ENCODE assay signal across 18 cellular contexts in genomic region chr6:30910473-30910872, GRCh38. TPM values are rescaled to one million over a fixed set of nuclear protein-coding genes. Genes with fewer than 3 reads are reported as not detected.
"Had no signal": no experiment of that assay in that cellular context is flagged by ENCODE, and none has a peak within 500 bp of the region (broad histone marks: within the 10 kb centered on the region; RNA-seq: fewer than 3 reads in every experiment).

No MANE protein-coding gene starts in this region.

RNA-seq across cellular contexts. Expression of gene SFTA2, which starts 21.5 kb away (rescaled TPM):
- total RNA-seq: heart left ventricle; left ventricle myocardium inferior; mammary epithelial cell; naive thymus-derived CD4-positive, alpha-beta T cell; natural killer cell treated with Interleukin-12 subunit alpha and Interleukin-12 subunit beta and Interleukin-15 and Interleukin-18, amount 100 ng/mL, for 72 hours; omental fat pad; pulmonary artery endothelial cell; renal cortical epithelial cell; right atrium auricular region; right lobe of liver; skeletal muscle tissue; smooth muscle cell; testis; transverse colon had no signal
- polyA plus RNA-seq: heart left ventricle, immature natural killer cell, mammary epithelial cell, ovary, smooth muscle cell had no signal

RNA-seq across cellular contexts. Expression of gene MUCL3, which starts 30.3 kb away (rescaled TPM):
- total RNA-seq: kidney epithelial cell; left ventricle myocardium inferior; mammary epithelial cell; naive thymus-derived CD4-positive, alpha-beta T cell; natural killer cell treated with Interleukin-12 subunit alpha and Interleukin-12 subunit beta and Interleukin-15 and Interleukin-18, amount 100 ng/mL, for 72 hours; pulmonary artery endothelial cell; renal cortical epithelial cell; right atrium auricular region; right lobe of liver; skeletal muscle tissue; thyroid gland had no signal
- polyA plus RNA-seq: immature natural killer cell; naive thymus-derived CD4-positive, alpha-beta T cell; ovary; smooth muscle cell had no signal
